In genomic region chr1:168288311-168289052, GRCh38 we compare ENCODE assay signal across 28 cellular contexts. TPM values are rescaled to one million over a fixed set of nuclear protein-coding genes. Genes with fewer than 3 reads are reported as not detected.
DNase-seq lines count a peak whose midpoint lies in the region; TF ChIP-seq lines count a peak whose summit lies in the region.
"Had no signal": no experiment of that assay in that cellular context is flagged by ENCODE, and none has a peak within 500 bp of the region (broad histone marks: within the 10 kb centered on the region; RNA-seq: fewer than 3 reads in every experiment).

No MANE protein-coding gene starts in this region.

- intact Hi-C loops in ovary (cut with DNase I): no loop called here

- TF ChIP-seq CTCF in HFFc6 (IDR thresholded peaks at IDR 0.05) (no peak), ovary (IDR thresholded peaks at IDR 0.05) (no peak)

- TF ChIP-seq POLR2A in erythroblast (IDR thresholded peaks at IDR 0.05; ENCODE audit: low read length) (no peak), ovary (IDR thresholded peaks at IDR 0.05) (no peak)

- peaks cover 41% of the 10 kb centered on the region for H3K4me1 Mint-ChIP-seq in HFFc6 (ENCODE audit: low read depth)

- H3K27ac ChIP-seq in ovary: no peak overlapping the region
- H3K27ac ChIP-seq: dorsolateral prefrontal cortex, left ventricle myocardium inferior, neutrophil, psoas muscle, RWPE1, SK-N-MC, testis had no signal

- H3K9me3 ChIP-seq in ovary: no peaks in the 10 kb centered on the region
- H3K9me3 ChIP-seq: left ventricle myocardium inferior, neutrophil, psoas muscle, testis had no signal

- DNase-seq in HFFc6: peak; percentile 22
- peak; percentile 17 for DNase-seq in amniotic stem cell (lab: John Stamatoyannopoulos, UW)
- peak; percentile 23 to 34 for DNase-seq in erythroblast (lab: John Stamatoyannopoulos, UW)
- peak; percentile 38 for DNase-seq in non-pigmented ciliary epithelial cell (ENCODE audit: low read depth)
- no peak for DNase-seq in COR-L47 (lab: John Stamatoyannopoulos, UW)
- no peak for DNase-seq in ovary
- DNase-seq in mesenteric fat pad (ENCODE audit: low spot score): no peak
- DNase-seq: activated CD4-positive, alpha-beta T cell treated with anti-CD3 and anti-CD28 coated beads for 1 hour; activated CD8-positive, alpha-beta T cell treated with anti-CD3 and anti-CD28 coated beads for 36 hours; aorta; dorsolateral prefrontal cortex; left ventricle myocardium inferior; naive B cell; NCI-H1417; NCI-H2081; NCI-H774; psoas muscle; stimulated activated naive CD8-positive, alpha-beta T cell treated with anti-CD3 and anti-CD28 coated beads, Interleukin-15, Interleukin-2, amounts not matched to agents 100 U/mL and 50 U/mL, for 24 hours; T-helper 2 cell; testis had no signal

- peaks cover 4% of the 10 kb centered on the region for H3K4me1 ChIP-seq in ovary (ENCODE audit: insufficient read depth)
- H3K4me1 ChIP-seq: left ventricle myocardium inferior, psoas muscle, testis had no signal

- peaks cover 1% of the 10 kb centered on the region; the same call in 1 of the 2 replicates for H3K27me3 Mint-ChIP-seq in HFFc6 (ENCODE audit: insufficient read depth)
- H3K27me3 Mint-ChIP-seq: activated CD8-positive, alpha-beta T cell treated with anti-CD3 and anti-CD28 coated beads for 36 hours; activated naive CD4-positive, alpha-beta T cell treated with anti-CD3 and anti-CD28 coated beads, Interleukin-2, amount 50 U/mL, for 24 hours; naive B cell had no signal

- 85 to 94% (median 91%) methylated on average over 3 of the region's 3 CpGs for WGBS in ovary, 3 donors

- no peaks in the 10 kb centered on the region for H3K27me3 ChIP-seq in ovary
- H3K27me3 ChIP-seq: dorsolateral prefrontal cortex, neutrophil, testis had no signal

- H3K36me3 Mint-ChIP-seq in HFFc6 (ENCODE audit: low read depth): no peaks in the 10 kb centered on the region
- H3K36me3 Mint-ChIP-seq: mesothelial cell of epicardium had no signal

- H3K4me3 Mint-ChIP-seq in HFFc6: no peak overlapping the region
- H3K4me3 Mint-ChIP-seq: activated CD8-positive, alpha-beta T cell treated with anti-CD3 and anti-CD28 coated beads for 36 hours; activated naive CD4-positive, alpha-beta T cell treated with anti-CD3 and anti-CD28 coated beads, Interleukin-2, amount 50 U/mL, for 24 hours; CD14-positive monocyte; GM23338; mesothelial cell of epicardium; naive B cell had no signal

- no peaks in the 10 kb centered on the region for H3K36me3 ChIP-seq in ovary
- H3K36me3 ChIP-seq: left ventricle myocardium inferior, neutrophil had no signal

- H3K9me3 Mint-ChIP-seq in HFFc6: no peaks in the 10 kb centered on the region
- H3K9me3 Mint-ChIP-seq: activated CD8-positive, alpha-beta T cell treated with anti-CD3 and anti-CD28 coated beads for 36 hours; activated naive CD4-positive, alpha-beta T cell treated with anti-CD3 and anti-CD28 coated beads, Interleukin-2, amount 50 U/mL, for 24 hours; activated T-helper 2 cell treated with anti-CD3 and anti-CD28 coated beads, Interferon-gamma antibody, Interleukin-2, Interleukin-4, amounts not matched to agents 10 μg/mL and 5 μg/mL and 100 μg/mL, durations not matched to agents 14 hours and 24 hours and 36 hours; CD14-positive monocyte; GM23338; mesothelial cell of epicardium; naive B cell had no signal

- TF ChIP-seq EP300 in ovary (IDR thresholded peaks at IDR 0.05): no peak

- no peak overlapping the region for H3K4me3 ChIP-seq in ovary
- H3K4me3 ChIP-seq: dorsolateral prefrontal cortex, GM23338, left ventricle myocardium inferior, psoas muscle, SK-N-MC, testis had no signal

- no peak overlapping the region for H3K27ac Mint-ChIP-seq in HFFc6
- H3K27ac Mint-ChIP-seq: activated CD8-positive, alpha-beta T cell treated with anti-CD3 and anti-CD28 coated beads for 36 hours; activated naive CD4-positive, alpha-beta T cell treated with anti-CD3 and anti-CD28 coated beads, Interleukin-2, amount 50 U/mL, for 24 hours; CD14-positive monocyte; GM23338; mesothelial cell of epicardium; naive B cell had no signal

RNA-seq across cellular contexts. Expression of gene TBX19, which starts 7.8 kb away (rescaled TPM):
- under 1 TPM; 0.41 to 0.57 (median 0.49) TPM for total RNA-seq in HFFc6 (2021; fragmentation: NEBNext Ultra II Directional; extraction: Animal tissue kit (Norgen Biotek cat#: 25700))
- 1 to 10 TPM in 6 of 7 donors, under 1 TPM in 1; 0.92 to 4.1 (median 3.6) TPM for total RNA-seq in ovary
- 1 to 10 TPM; 3.7 to 3.9 TPM for polyA plus RNA-seq in ovary
- 0.87 TPM for total RNA-seq in mesenteric fat pad

Comparison
In these comparisons a context has a peak if more than half of its experiments do, and no peak if none do; other contexts are left out.
1. DNase-seq: peak in HFFc6 (single experiment), amniotic stem cell (single experiment), erythroblast (2 of 2) and non-pigmented ciliary epithelial cell (single experiment); none in COR-L47 (single experiment), ovary (0 of 5) and mesenteric fat pad (single experiment).